1 cellular context compared by ENCODE assay signal in genomic region chr16:88432174-88432573, GRCh38.
TF ChIP-seq lines count a peak whose summit lies in the region.

No MANE protein-coding gene starts in this region.

TF ChIP-seq in H1, 55 proteins besides CTCF, POLR2A, EP300 and RAD21:
- TF ChIP-seq SAP30 (IDR thresholded peaks at IDR 0.05; ENCODE audit: insufficient read depth, insufficient replicate concordance, low read length) = no peak
- TF ChIP-seq EZH2 (IDR thresholded peaks at IDR 0.05; ENCODE audit: low read depth, low read length, severe bottlenecking) = no peak
- TF ChIP-seq NRF1 (IDR thresholded peaks at IDR 0.05; ENCODE audit: low read depth, low read length) = no peak
TF ChIP-seq in H1: peak in this region for 0.
